ENCODE assay signal across 8 cellular contexts in genomic region chr2:127857494-127857818, GRCh38. TPM values are rescaled to one million over a fixed set of nuclear protein-coding genes. Genes with fewer than 3 reads are reported as not detected.
DNase-seq lines count a peak whose midpoint lies in the region; ATAC-seq and TF ChIP-seq lines count a peak whose summit lies in the region.

No MANE protein-coding gene starts in this region.

- TF ChIP-seq CTCF in 22Rv1 (IDR thresholded peaks at IDR 0.05) (no peak), MM.1S (IDR thresholded peaks at IDR 0.05; ENCODE audit: low read length) (no peak), foreskin keratinocyte (conservative IDR thresholded peaks at IDR 0.05) (no peak), psoas muscle (IDR thresholded peaks at IDR 0.05) (no peak)

- no peaks in the 10 kb centered on the region for H3K9me3 Mint-ChIP-seq in activated T-cell treated with anti-CD3 and anti-CD28 coated beads, Interleukin-2, amount 50 U/mL, for 24 hours

- peak overlapping the region; percentile 76 for H2AFZ ChIP-seq in MM.1S (ENCODE audit: low read length)

- WGBS in psoas muscle, 3 donors, result 1 to 2% (median 1%) methylated on average over 16 of the region's 16 CpGs

- peak overlapping the region; percentile 94 for H3K4me3 ChIP-seq in GM08714 (ENCODE audit: low read length)
- peak overlapping the region; percentile 92 for H3K4me3 ChIP-seq in MM.1S (ENCODE audit: low read length)
- H3K4me3 ChIP-seq in psoas muscle, result peak overlapping the region; percentile 83

- peak overlapping the region; percentile 65 for H3K4me2 ChIP-seq in MM.1S (ENCODE audit: low read depth, low read length)

- H3K79me2 ChIP-seq in MM.1S (ENCODE audit: low read length), result peaks cover 54% of the 10 kb centered on the region

- intact Hi-C loops in psoas muscle (cut with DNase I), result no loop called here

- peak overlapping the region; percentile 92 for H3K27ac Mint-ChIP-seq in activated T-cell treated with anti-CD3 and anti-CD28 coated beads, Interleukin-2, amount 50 U/mL, for 24 hours

- H3K27ac ChIP-seq in 22Rv1 (peak overlapping the region; percentile 71), MM.1S (ENCODE audit: low read length) (peak overlapping the region; percentile 66; the same call in 1 of the 2 replicates), foreskin keratinocyte (peak overlapping the region; percentile 65), psoas muscle (peak overlapping the region; percentile 78)

- no peaks in the 10 kb centered on the region for H3K27me3 Mint-ChIP-seq in activated T-cell treated with anti-CD3 and anti-CD28 coated beads, Interleukin-2, amount 50 U/mL, for 24 hours

- H4K20me1 ChIP-seq in MM.1S (ENCODE audit: insufficient read depth, low read length), result peaks cover 8% of the 10 kb centered on the region

- H3K4me3 Mint-ChIP-seq in activated T-cell treated with anti-CD3 and anti-CD28 coated beads, Interleukin-2, amount 50 U/mL, for 24 hours, result peak overlapping the region; percentile 93

- DNase-seq in MM.1S (peak; percentile 41), foreskin keratinocyte (peak; percentile 11 to 20), psoas muscle (no peak), NCI-H446 treated with DMSO at 0.1 percent for 48 hours (lab: John Stamatoyannopoulos, UW) (no peak)
- DNase-seq in activated T-cell treated with anti-CD3 and anti-CD28 coated beads, Interleukin-2, amount 50 U/mL, for 24 hours, result peak; percentile 51

- peaks cover 11% of the 10 kb centered on the region; the same call in 1 of the 2 replicates for H3F3A ChIP-seq in MM.1S (ENCODE audit: insufficient read depth, low read length)

- peak; percentile 3 for ATAC-seq in foreskin keratinocyte
- ATAC-seq in psoas muscle, result peak in 1 of 4 donors; percentile 27
- ATAC-seq in GM19397 (IDR thresholded peaks at IDR 0.05; ENCODE audit: unreplicated experiment), result no peak

- H3K4me1 Mint-ChIP-seq in activated T-cell treated with anti-CD3 and anti-CD28 coated beads, Interleukin-2, amount 50 U/mL, for 24 hours (ENCODE audit: low read depth), result peaks cover 53% of the 10 kb centered on the region

- H3K4me1 ChIP-seq in MM.1S (ENCODE audit: low read length) (no peaks in the 10 kb centered on the region), foreskin keratinocyte (no peaks in the 10 kb centered on the region), psoas muscle (peaks cover 26% of the 10 kb centered on the region)

- H3K36me3 Mint-ChIP-seq in activated T-cell treated with anti-CD3 and anti-CD28 coated beads, Interleukin-2, amount 50 U/mL, for 24 hours (ENCODE audit: low read depth), result peaks cover 42% of the 10 kb centered on the region

- no peaks in the 10 kb centered on the region for H3K9me2 ChIP-seq in MM.1S (replicated peaks; ENCODE audit: insufficient read depth, low read length)

- H3K36me3 ChIP-seq in MM.1S (replicated peaks; ENCODE audit: insufficient read depth, low read length), result peaks cover 3% of the 10 kb centered on the region
- H3K36me3 ChIP-seq in psoas muscle (ENCODE audit: insufficient read depth in 1 of 2, low read depth in 1 of 2), result peaks cover 0 to 12% of the 10 kb centered on the region in 2 donors

- peak overlapping the region; percentile 81 for H3K9ac ChIP-seq in MM.1S (ENCODE audit: low read length)

- no peaks in the 10 kb centered on the region for H3K27me3 ChIP-seq in MM.1S (replicated peaks; ENCODE audit: insufficient read depth, low read length)
- no peaks in the 10 kb centered on the region for H3K27me3 ChIP-seq in foreskin keratinocyte
- no peaks in the 10 kb centered on the region for H3K27me3 ChIP-seq in psoas muscle (ENCODE audit: insufficient read depth in 3 of 3, low read length in 2 of 3)

- no peaks in the 10 kb centered on the region for H3K9me3 ChIP-seq in MM.1S (replicated peaks; ENCODE audit: insufficient read depth, low read length)
- H3K9me3 ChIP-seq in psoas muscle, result no peaks in the 10 kb centered on the region

RNA-seq across cellular contexts. Expression of gene POLR2D, which starts 0.5 kb away (rescaled TPM):
- 23.0 and 25.9 TPM in 2 replicates for total RNA-seq in foreskin keratinocyte
- polyA plus RNA-seq in foreskin keratinocyte, result 18.5 and 22.2 TPM in 2 replicates
- total RNA-seq in psoas muscle, result 10 to 100 TPM; 33.6 to 49.8 (median 48.4) TPM
- 10 to 100 TPM; 22.2 to 63.0 (median 48.0) TPM for polyA plus RNA-seq in psoas muscle

RNA-seq across cellular contexts. Expression of gene AMMECR1L, which starts 28.3 kb away (rescaled TPM):
- 19.8 and 20.1 TPM in 2 replicates for total RNA-seq in foreskin keratinocyte
- polyA plus RNA-seq in foreskin keratinocyte, result 6.9 and 8.1 TPM in 2 replicates
- 10 to 100 TPM in 3 of 4 donors, 1 to 10 TPM in 1; 6.7 to 14.7 (median 12.4) TPM for total RNA-seq in psoas muscle
- polyA plus RNA-seq in psoas muscle, result 10 to 100 TPM in 1 of 3 donors, 1 to 10 TPM in 2; 6.2 to 14.8 (median 8.3) TPM

RNA-seq across cellular contexts. Expression of gene WDR33, which starts 46.5 kb away (rescaled TPM):
- 29.3 and 30.2 TPM in 2 replicates for total RNA-seq in foreskin keratinocyte
- polyA plus RNA-seq in foreskin keratinocyte, result 15.4 and 18.9 TPM in 2 replicates
- total RNA-seq in psoas muscle, result 10 to 100 TPM; 32.7 to 38.9 (median 34.9) TPM
- polyA plus RNA-seq in psoas muscle, result 10 to 100 TPM; 11.2 to 18.5 (median 13.9) TPM

Comparison
In these comparisons a context has a peak if more than half of its experiments do, and no peak if none do; other contexts are left out.
1. DNase-seq: peak in MM.1S (single experiment), activated T-cell treated with anti-CD3 and anti-CD28 coated beads, Interleukin-2, amount 50 U/mL, for 24 hours (single experiment) and foreskin keratinocyte (2 of 2); none in psoas muscle (0 of 2) and NCI-H446 treated with DMSO at 0.1 percent for 48 hours (single experiment).
2. Peak in every context shown above with its lines, with median percentiles within 50 percentile points of each other: H3K27ac ChIP-seq and H3K4me3 ChIP-seq.